27 cellular contexts compared by ENCODE assay signal in genomic region chr5:135172718-135173117, GRCh38.
"Had no signal": no experiment of that assay in that cellular context is flagged by ENCODE, and none has a peak within 500 bp of the region (broad histone marks: within the 10 kb centered on the region; RNA-seq: fewer than 3 reads in every experiment).

No MANE protein-coding gene starts in this region.

- H3K36me3 ChIP-seq: neutrophil, pancreas, prostate gland, right lobe of liver, sigmoid colon, suprapubic skin, tibial artery, transverse colon, upper lobe of right lung, uterus had no signal

- H3K27ac ChIP-seq: neutrophil, pancreas, prostate gland, right lobe of liver, sigmoid colon, suprapubic skin, testis, tibial artery, transverse colon, upper lobe of right lung, uterus had no signal

- FAIRE-seq: pancreas, small intestine had no signal

- H3K27me3 ChIP-seq: pancreas, right lobe of liver, testis, uterus had no signal

- H3K4me3 ChIP-seq: pancreas, prostate gland, right lobe of liver, sigmoid colon, suprapubic skin, testis, tibial artery, transverse colon, upper lobe of right lung, uterus had no signal

- H3K9me3 ChIP-seq: neutrophil, pancreas, prostate gland, right lobe of liver, sigmoid colon, suprapubic skin, testis, tibial artery, transverse colon, upper lobe of right lung, uterus had no signal

- ATAC-seq: naive thymus-derived CD8-positive, alpha-beta T cell; natural killer cell treated with Interleukin-12 subunit alpha and Interleukin-12 subunit beta and Interleukin-15 and Interleukin-18, amount 100 ng/mL, for 72 hours; pancreas; right cardiac atrium; right lobe of liver; stimulated activated memory B cell treated with anti-CD40 and anti-IgM and Interleukin-4, amounts not matched to agents 10 μg/mL and 1 μg/mL and 100 μg/mL, for 72 hours; stimulated activated naive CD8-positive, alpha-beta T cell treated with anti-CD3 and anti-CD28 coated beads, Interleukin-15, amount 100 ng/mL, for 72 hours; stimulated activated naive CD8-positive, alpha-beta T cell treated with anti-CD3 and anti-CD28 coated beads, Interleukin-15, Interleukin-2, amounts not matched to agents 100 U/mL and 50 U/mL, for 24 hours; upper lobe of right lung had no signal

- DNase-seq: naive thymus-derived CD8-positive, alpha-beta T cell; nephron progenitor cell; nucleus accumbens; pancreas; retina; right cardiac atrium; right lobe of liver; sigmoid colon; small intestine; stimulated activated CD4-positive, alpha-beta T cell treated with anti-CD3 and anti-CD28 coated beads, Interleukin-15, amount 100 ng/mL, for 24 hours; stimulated activated CD4-positive, alpha-beta T cell treated with anti-CD3 and anti-CD28 coated beads, Interleukin-4, amount 100 ng/mL, for 1 hour; stimulated activated CD4-positive, alpha-beta T cell treated with anti-CD3 and anti-CD28 coated beads, Interleukin-4, amount 100 ng/mL, for 4 hours; stimulated activated CD8-positive, alpha-beta memory T cell treated with anti-CD3 and anti-CD28 coated beads, Interleukin-4, amount 100 ng/mL, for 48 hours; stimulated activated naive CD4-positive, alpha-beta T cell; stimulated activated naive CD8-positive, alpha-beta T cell treated with anti-CD3 and anti-CD28 coated beads, Interleukin-15, amount 100 ng/mL, for 72 hours; stimulated activated naive CD8-positive, alpha-beta T cell treated with anti-CD3 and anti-CD28 coated beads, Interleukin-15, Interleukin-2, amounts not matched to agents 100 U/mL and 50 U/mL, for 24 hours; substantia nigra; testis; tibial artery; transverse colon; upper lobe of right lung; uterus had no signal

- H3K4me1 ChIP-seq: pancreas, prostate gland, right lobe of liver, sigmoid colon, suprapubic skin, testis, tibial artery, transverse colon, upper lobe of right lung, uterus had no signal
